In the genomic region with DNA sequence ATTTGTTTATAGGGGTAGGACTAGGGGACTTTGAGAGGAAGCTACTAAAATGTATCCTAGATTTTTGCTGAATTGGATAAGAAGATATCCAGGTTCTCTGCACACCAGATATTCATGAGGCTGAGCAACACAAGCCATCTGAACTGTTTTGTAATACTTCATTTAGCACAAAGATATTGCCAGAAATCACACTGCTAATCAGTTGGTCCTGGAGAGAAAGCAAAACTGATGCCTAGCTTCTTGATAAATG, we compare ENCODE assay signal across 28 cellular contexts.
"Had no signal": no experiment of that assay in that cellular context is flagged by ENCODE, and none has a peak within 500 bp of the region (broad histone marks: within the 10 kb centered on the region; RNA-seq: fewer than 3 reads in every experiment).

No MANE protein-coding gene starts in this region.

- H3K4me1 ChIP-seq: colonic mucosa, gastrocnemius medialis had no signal

- H3K4me1 Mint-ChIP-seq: immature natural killer cell had no signal

- H3K9me3 Mint-ChIP-seq: dendritic cell treated with granulocyte-macrophage colony-stimulating factor and Interleukin-4, amounts not matched to agents 40 ng/mL and 50 ng/mL, for 4 days; effector memory CD8-positive, alpha-beta T cell; endodermal cell; immature natural killer cell had no signal

- H3K36me3 Mint-ChIP-seq: immature natural killer cell, mesothelial cell of epicardium had no signal

- ATAC-seq: effector memory CD8-positive, alpha-beta T cell; esophagus mucosa; gastrocnemius medialis; heart right ventricle; left colon; left lung; lower lobe of right lung; mucosa of descending colon had no signal

- H3K27ac Mint-ChIP-seq: dendritic cell treated with granulocyte-macrophage colony-stimulating factor and Interleukin-4, amounts not matched to agents 40 ng/mL and 50 ng/mL, for 4 days; effector memory CD8-positive, alpha-beta T cell; endodermal cell; immature natural killer cell; mesothelial cell of epicardium had no signal

- H3K4me3 Mint-ChIP-seq: dendritic cell treated with granulocyte-macrophage colony-stimulating factor and Interleukin-4, amounts not matched to agents 40 ng/mL and 50 ng/mL, for 4 days; effector memory CD8-positive, alpha-beta T cell; endodermal cell; immature natural killer cell; mesothelial cell of epicardium had no signal

- DNase-seq: colonic mucosa; cortex of kidney; effector CD8-positive, alpha-beta T cell; effector memory CD8-positive, alpha-beta T cell; erythroblast; esophagus squamous epithelium; foreskin fibroblast; foreskin melanocyte; gastrocnemius medialis; glutamatergic neuron; head of caudate nucleus; heart right ventricle; hippocampal formation; immature natural killer cell; islet precursor cell; kidney; kidney glomerular epithelial cell; left colon; left lung; left ventricle myocardium superior; lower lobe of right lung; mesenchymal stem cell; mucosa of descending colon had no signal

- H3K9me3 ChIP-seq: colonic mucosa, esophagus squamous epithelium, gastrocnemius medialis, heart right ventricle, left lung, lower lobe of right lung, mucosa of descending colon had no signal

- H3K4me3 ChIP-seq: colonic mucosa, esophagus squamous epithelium, gastrocnemius medialis, heart right ventricle, left lung, lower lobe of right lung, mucosa of descending colon had no signal

- H3K36me3 ChIP-seq: colonic mucosa, esophagus squamous epithelium, gastrocnemius medialis, heart right ventricle, left lung, lower lobe of right lung had no signal

- H3K27ac ChIP-seq: colonic mucosa, epithelial cell of prostate, esophagus squamous epithelium, gastrocnemius medialis, heart right ventricle, left lung, lower lobe of right lung had no signal
